Comparison of ENCODE assay signal across 19 cellular contexts in the genomic region with DNA sequence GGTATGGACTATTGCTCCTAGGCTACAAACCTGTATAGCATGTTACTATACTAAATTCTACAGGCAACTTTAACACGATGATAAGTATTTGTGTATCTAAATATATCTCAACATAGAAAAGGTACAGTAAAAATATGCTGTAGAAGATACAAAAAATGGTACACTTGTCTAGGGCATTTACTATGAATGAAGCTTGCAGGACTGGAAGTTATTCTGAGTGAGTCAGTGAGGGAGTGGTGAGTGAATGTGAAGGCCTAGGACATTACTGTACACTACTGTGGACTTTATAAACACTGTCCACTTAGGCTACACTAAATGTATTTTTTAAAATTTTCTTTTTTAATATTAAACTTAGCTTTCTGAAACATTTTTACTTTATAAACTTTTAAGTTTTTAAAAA.
"Had no signal": no experiment of that assay in that cellular context is flagged by ENCODE, and none has a peak within 500 bp of the region (broad histone marks: within the 10 kb centered on the region; RNA-seq: fewer than 3 reads in every experiment).

No MANE protein-coding gene starts in this region.

- H3K27ac Mint-ChIP-seq: activated B cell treated with CpG ODN at 0.5 μM for 24 hours; activated CD4-positive, alpha-beta T cell treated with anti-CD3 and anti-CD28 coated beads, Interleukin-2, amount 10 ng/mL, durations not matched to agents 7 days and 5 days; activated naive CD4-positive, alpha-beta T cell treated with anti-CD3 and anti-CD28 coated beads, Interleukin-2, amount 10 ng/mL, durations not matched to agents 7 days and 5 days; activated T-helper 17 cell treated with anti-CD3 and anti-CD28 coated beads, Interleukin-2, amount 50 U/mL, for 72 hours; stimulated activated naive CD8-positive, alpha-beta T cell treated with anti-CD3 and anti-CD28 coated beads, Interleukin-15, Interleukin-2, amounts not matched to agents 100 ng/mL and 50 ng/mL, for 24 hours; T-helper 17 cell had no signal

- H3K9me3 ChIP-seq: colonic mucosa, ovary, testis had no signal

- H3K4me3 Mint-ChIP-seq: activated B cell treated with CpG ODN at 0.5 μM for 24 hours; activated CD4-positive, alpha-beta T cell treated with anti-CD3 and anti-CD28 coated beads, Interleukin-2, amount 10 ng/mL, durations not matched to agents 7 days and 5 days; activated naive CD4-positive, alpha-beta T cell treated with anti-CD3 and anti-CD28 coated beads, Interleukin-2, amount 10 ng/mL, durations not matched to agents 7 days and 5 days; activated T-helper 17 cell treated with anti-CD3 and anti-CD28 coated beads, Interleukin-2, amount 50 U/mL, for 72 hours; neural crest cell; stimulated activated naive CD8-positive, alpha-beta T cell treated with anti-CD3 and anti-CD28 coated beads, Interleukin-15, Interleukin-2, amounts not matched to agents 100 ng/mL and 50 ng/mL, for 24 hours; T-helper 17 cell had no signal

- H3K27me3 ChIP-seq: cardiac muscle cell, colonic mucosa, ovary, testis had no signal

- H3K36me3 ChIP-seq: cardiac muscle cell, colonic mucosa, ovary had no signal

- H3K4me1 ChIP-seq: colonic mucosa, testis had no signal

- H3K27me3 Mint-ChIP-seq: activated B cell treated with CpG ODN at 0.5 μM for 24 hours; activated CD4-positive, alpha-beta T cell treated with anti-CD3 and anti-CD28 coated beads, Interleukin-2, amount 10 ng/mL, durations not matched to agents 7 days and 5 days; activated naive CD4-positive, alpha-beta T cell treated with anti-CD3 and anti-CD28 coated beads, Interleukin-2, amount 10 ng/mL, durations not matched to agents 7 days and 5 days; activated T-helper 17 cell treated with anti-CD3 and anti-CD28 coated beads, Interleukin-2, amount 50 U/mL, for 72 hours; stimulated activated naive CD8-positive, alpha-beta T cell treated with anti-CD3 and anti-CD28 coated beads, Interleukin-15, Interleukin-2, amounts not matched to agents 100 ng/mL and 50 ng/mL, for 24 hours; T-helper 17 cell had no signal

- H3K27ac ChIP-seq: cardiac muscle cell, colonic mucosa, ovary, testis had no signal

- ATAC-seq: activated T-helper 17 cell treated with anti-CD3 and anti-CD28 coated beads, Interleukin-2, amount 50 U/mL, for 72 hours; T-helper 17 cell had no signal

- H3K36me3 Mint-ChIP-seq: activated naive CD4-positive, alpha-beta T cell treated with anti-CD3 and anti-CD28 coated beads, Interleukin-2, amount 10 ng/mL, durations not matched to agents 7 days and 5 days had no signal

- DNase-seq: activated B cell treated with CpG ODN at 0.5 μM for 24 hours; activated CD4-positive, alpha-beta T cell treated with anti-CD3 and anti-CD28 coated beads, Interleukin-2, amount 10 ng/mL, durations not matched to agents 7 days and 5 days; activated CD8-positive, alpha-beta memory T cell treated with anti-CD3 and anti-CD28 coated beads for 24 hours; activated naive CD4-positive, alpha-beta T cell treated with anti-CD3 and anti-CD28 coated beads, Interleukin-2, amount 10 ng/mL, durations not matched to agents 7 days and 5 days; activated T-cell treated with anti-CD3 and anti-CD28 coated beads for 4 hours; amniotic stem cell; colonic mucosa; effector CD8-positive, alpha-beta T cell; hippocampal formation; kidney glomerular epithelial cell; ovary; stimulated activated CD4-positive, alpha-beta T cell treated with anti-CD3 and anti-CD28 coated beads, Interleukin-4, amount 100 ng/mL, for 1 hour; stimulated activated CD8-positive, alpha-beta memory T cell treated with anti-CD3 and anti-CD28 coated beads, Interleukin-4, amount 100 ng/mL, for 48 hours; T-helper 17 cell; testis had no signal

- H3K4me3 ChIP-seq: cardiac muscle cell, colonic mucosa, ovary, testis had no signal

- H3K9me3 Mint-ChIP-seq: activated B cell treated with CpG ODN at 0.5 μM for 24 hours; activated CD4-positive, alpha-beta T cell treated with anti-CD3 and anti-CD28 coated beads, Interleukin-2, amount 10 ng/mL, durations not matched to agents 7 days and 5 days; activated naive CD4-positive, alpha-beta T cell treated with anti-CD3 and anti-CD28 coated beads, Interleukin-2, amount 10 ng/mL, durations not matched to agents 7 days and 5 days; activated T-helper 17 cell treated with anti-CD3 and anti-CD28 coated beads, Interleukin-2, amount 50 U/mL, for 72 hours; neural crest cell; stimulated activated naive CD8-positive, alpha-beta T cell treated with anti-CD3 and anti-CD28 coated beads, Interleukin-15, Interleukin-2, amounts not matched to agents 100 ng/mL and 50 ng/mL, for 24 hours had no signal

- H3K4me1 Mint-ChIP-seq: activated CD4-positive, alpha-beta T cell treated with anti-CD3 and anti-CD28 coated beads, Interleukin-2, amount 10 ng/mL, durations not matched to agents 7 days and 5 days; activated naive CD4-positive, alpha-beta T cell treated with anti-CD3 and anti-CD28 coated beads, Interleukin-2, amount 10 ng/mL, durations not matched to agents 7 days and 5 days; activated T-helper 17 cell treated with anti-CD3 and anti-CD28 coated beads, Interleukin-2, amount 50 U/mL, for 72 hours; neural crest cell; T-helper 17 cell had no signal
